Comparison of ENCODE assay signal across 38 cellular contexts in the genomic region with DNA sequence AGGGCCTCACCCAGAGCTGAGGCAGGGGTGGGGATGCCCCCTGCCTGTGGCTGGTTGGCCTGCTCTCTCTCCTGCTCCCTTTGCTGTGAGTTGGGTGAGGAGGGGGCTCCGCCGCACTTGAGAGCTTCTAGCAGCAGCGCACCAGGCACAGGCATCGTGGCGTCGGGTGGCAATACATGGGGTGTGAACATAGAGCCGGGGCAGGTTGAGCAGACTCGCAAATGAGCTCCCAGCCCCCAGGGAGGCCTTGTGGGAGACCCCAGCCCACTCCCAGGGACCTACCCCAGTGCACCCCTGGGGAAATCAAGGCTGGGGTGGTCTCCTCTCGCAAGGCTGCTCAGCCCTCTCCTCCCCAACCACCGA. TPM values are rescaled to one million over a fixed set of nuclear protein-coding genes. Genes with fewer than 3 reads are reported as not detected.
"Had no signal": no experiment of that assay in that cellular context is flagged by ENCODE, and none has a peak within 500 bp of the region (broad histone marks: within the 10 kb centered on the region; RNA-seq: fewer than 3 reads in every experiment).

No MANE protein-coding gene starts in this region.

- DNase-seq: Karpas-422, Kasumi-1, MG63, MM.1S, MV-4-11, NCI-H1048, NCI-H1092, NCI-H1092 treated with DMSO at 0.1 percent for 48 hours, NCI-H1105, NCI-H1105 treated with DMSO at 0.1 percent for 48 hours, NCI-H1417, NCI-H1417 treated with DMSO at 0.1 percent for 48 hours, NCI-H1436, NCI-H1436 treated with DMSO at 0.1 percent for 48 hours, NCI-H146, NCI-H1694, NCI-H1694 treated with DMSO at 0.1 percent for 48 hours, NCI-H187, NCI-H187 treated with DMSO at 0.1 percent for 48 hours, NCI-H1930, NCI-H2029, NCI-H2029 treated with DMSO at 0.1 percent for 48 hours, NCI-H2081, NCI-H2081 treated with DMSO at 0.1 percent for 48 hours, NCI-H2107, NCI-H2171, NCI-H2171 treated with DMSO at 0.1 percent for 48 hours, NCI-H2227 treated with DMSO at 0.1 percent for 48 hours, NCI-H226, NCI-H345, NCI-H446, NCI-H446 treated with DMSO at 0.1 percent for 48 hours, NCI-H510A, NCI-H510A treated with DMSO at 0.1 percent for 48 hours, NCI-H524, NCI-H524 treated with DMSO at 0.1 percent for 48 hours had no signal

- H3K9me3 ChIP-seq: MG63 had no signal

- H3K4me3 ChIP-seq: MG63 had no signal

- H3K36me3 ChIP-seq: MG63 had no signal

- H3K27me3 ChIP-seq: MG63 had no signal

RNA-seq across cellular contexts. Expression of a gene that starts 54.5 kb away (rescaled TPM):
- total RNA-seq: LHCN-M2, M059J had no signal
